ENCODE assay signal across 1 cellular context in genomic region chr7:73980206-73980605, GRCh38.
TF ChIP-seq lines count a peak whose summit lies in the region.

No MANE protein-coding gene starts in this region.

TF ChIP-seq in HepG2, 621 proteins besides CTCF, POLR2A, EP300 and RAD21 (continued from another document and continues in another):
- TF ChIP-seq KIAA2018 (CRISPR knock-in tag; IDR thresholded peaks at IDR 0.05; ENCODE audit: borderline replicate concordance) (no peak), ZNF646 (CRISPR knock-in tag; IDR thresholded peaks at IDR 0.05) (no peak), ETV6 (CRISPR knock-in tag; conservative IDR thresholded peaks at IDR 0.05) (no peak), ZNF503 (CRISPR knock-in tag; IDR thresholded peaks at IDR 0.05) (no peak), NR2C2 (CRISPR knock-in tag; IDR thresholded peaks at IDR 0.05; ENCODE audit: borderline replicate concordance) (no peak), ZNF776 (CRISPR knock-in tag; IDR thresholded peaks at IDR 0.05) (no peak), TRIM24 (CRISPR knock-in tag; IDR thresholded peaks at IDR 0.05) (no peak), ZNF773 (CRISPR knock-in tag; IDR thresholded peaks at IDR 0.05; ENCODE audit: borderline replicate concordance) (no peak), ARID5B (CRISPR knock-in tag; IDR thresholded peaks at IDR 0.05) (peak; percentile 32; the same call in 1 of the 2 replicates), ZNF33A (CRISPR knock-in tag; IDR thresholded peaks at IDR 0.05; ENCODE audit: borderline replicate concordance) (no peak), ATF7 (IDR thresholded peaks at IDR 0.05) (no peak), ATF7 (CRISPR knock-in tag; IDR thresholded peaks at IDR 0.05) (no peak), ZNF205 (CRISPR knock-in tag; IDR thresholded peaks at IDR 0.05) (0 out of 2 replicates have a peak, but pooled peaks have one; percentile 27), ZBTB20 (CRISPR knock-in tag; IDR thresholded peaks at IDR 0.05; ENCODE audit: borderline replicate concordance, low read depth) (no peak), ZBTB1 (CRISPR knock-in tag; IDR thresholded peaks at IDR 0.05; ENCODE audit: borderline replicate concordance) (no peak), ZNF121 (CRISPR knock-in tag; IDR thresholded peaks at IDR 0.05) (peak; percentile 20; the same call in 1 of the 2 replicates), ZBTB38 (CRISPR knock-in tag; IDR thresholded peaks at IDR 0.05) (no peak), RNF2 (conservative IDR thresholded peaks at IDR 0.05; ENCODE audit: low read depth) (no peak), ZNF331 (CRISPR knock-in tag; IDR thresholded peaks at IDR 0.05) (peak; percentile 26; the same call in 1 of the 2 replicates), ZNF761 (CRISPR knock-in tag; conservative IDR thresholded peaks at IDR 0.05) (no peak), GPN1 (CRISPR knock-in tag; IDR thresholded peaks at IDR 0.05; ENCODE audit: borderline replicate concordance) (no peak), ZXDC (CRISPR knock-in tag; IDR thresholded peaks at IDR 0.05) (no peak), CREB1 (IDR thresholded peaks at IDR 0.05) (peak; percentile 19; the same call in 1 of the 2 replicates), CREB1 (CRISPR knock-in tag; IDR thresholded peaks at IDR 0.05) (no peak), NFE2L1 (CRISPR knock-in tag; IDR thresholded peaks at IDR 0.05; ENCODE audit: borderline replicate concordance) (no peak), ZSCAN21 (CRISPR knock-in tag; IDR thresholded peaks at IDR 0.05; ENCODE audit: borderline replicate concordance) (no peak), ZFP82 (CRISPR knock-in tag; IDR thresholded peaks at IDR 0.05; ENCODE audit: borderline replicate concordance) (no peak), JARID2 (CRISPR knock-in tag; IDR thresholded peaks at IDR 0.05; ENCODE audit: insufficient replicate concordance) (no peak), ZNF775 (CRISPR knock-in tag; IDR thresholded peaks at IDR 0.05; ENCODE audit: borderline replicate concordance) (no peak), ZNF747 (CRISPR knock-in tag; IDR thresholded peaks at IDR 0.05; ENCODE audit: borderline replicate concordance) (no peak), RARA (CRISPR knock-in tag; IDR thresholded peaks at IDR 0.05) (peak; percentile 51; the same call in 1 of the 2 replicates), ZMYM4 (CRISPR knock-in tag; IDR thresholded peaks at IDR 0.05) (peak; percentile 53), ATF7-NPFF (CRISPR knock-in tag; IDR thresholded peaks at IDR 0.05; ENCODE audit: low read depth) (no peak), ZNF678 (CRISPR knock-in tag; IDR thresholded peaks at IDR 0.05) (no peak), SMAD9 (CRISPR knock-in tag; IDR thresholded peaks at IDR 0.05) (no peak), HOXA5 (CRISPR knock-in tag; IDR thresholded peaks at IDR 0.05) (no peak), ZNF740 (CRISPR knock-in tag; IDR thresholded peaks at IDR 0.05) (no peak), ZFX (CRISPR knock-in tag; IDR thresholded peaks at IDR 0.05; ENCODE audit: low read depth) (no peak), MTA3 (CRISPR knock-in tag; IDR thresholded peaks at IDR 0.05) (no peak), ZNF792 (CRISPR knock-in tag; IDR thresholded peaks at IDR 0.05) (no peak), AKAP8 (CRISPR knock-in tag; IDR thresholded peaks at IDR 0.05) (no peak)
